ENCODE assay signal across 8 cellular contexts in the genomic region with DNA sequence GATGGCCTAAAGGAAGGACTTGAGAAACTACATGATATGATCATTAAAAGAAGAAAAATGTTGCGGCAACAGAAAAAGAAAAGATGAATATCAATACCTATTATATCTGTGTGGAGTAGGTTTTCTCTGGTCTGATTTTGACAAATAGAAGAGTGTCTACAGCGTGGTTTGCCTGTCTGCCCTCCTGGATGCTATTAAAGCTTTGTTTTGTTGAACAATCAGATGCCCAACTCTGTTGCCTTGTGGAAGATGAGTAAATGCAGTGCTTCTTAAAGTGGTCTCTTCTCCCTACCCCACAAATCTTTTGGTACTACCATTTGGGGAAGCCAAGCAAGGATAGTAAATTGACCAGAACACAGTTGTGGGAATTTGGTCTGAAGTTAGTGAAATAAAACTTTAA. TPM values are rescaled to one million over a fixed set of nuclear protein-coding genes. Genes with fewer than 3 reads are reported as not detected.
A peak's percentile ranks its signal among the peaks of the same experiment; 100 is the strongest.
DNase-seq lines count a peak whose midpoint lies in the region; TF ChIP-seq lines count a peak whose summit lies in the region.
"Not testable (repeated sequence)": the region's sequence is repeated elsewhere in the genome, so short reads cannot be mapped to it uniquely, and the experiment has no call there.

No MANE protein-coding gene starts in this region.

- H3K4me2 ChIP-seq in mammary epithelial cell (ENCODE audit: insufficient read depth, low read depth, low read length) = peak overlapping the region; percentile 93
- peak overlapping the region; percentile 92 for H3K4me2 ChIP-seq in skeletal muscle satellite cell (ENCODE audit: low read length)

- H3K4me1 ChIP-seq in A673 (ENCODE audit: insufficient read depth, low read length, poor library complexity, severe bottlenecking) (peaks cover 11% of the 10 kb centered on the region), esophagus muscularis mucosa (peaks cover 0 to 48% (median 30%) of the 10 kb centered on the region in 4 donors)
- H3K4me1 ChIP-seq in HUES6 (ENCODE audit: control insufficient read depth, insufficient read depth, low read length); mammary epithelial cell (ENCODE audit: insufficient read depth, low read length); skeletal muscle satellite cell (ENCODE audit: control insufficient read depth, insufficient read depth, low read length): not testable (repeated sequence)

- not testable (repeated sequence) for DNase-seq in A673 (ENCODE audit: low spot score); activated CD4-positive, alpha-beta T cell treated with anti-CD3 and anti-CD28 coated beads, Interleukin-2, amount 10 ng/mL, durations not matched to agents 24 days and 14 days; mammary epithelial cell; esophagus muscularis mucosa (ENCODE audit: extremely low spot score)

- peak overlapping the region; percentile 25 for H3K4me3 ChIP-seq in A673 (ENCODE audit: low read depth, low read length, poor library complexity, severe bottlenecking)
- H3K4me3 ChIP-seq in HUES6 (ENCODE audit: low read depth, low read length) = peak overlapping the region; percentile 76
- peak overlapping the region; percentile 58 to 82 (median 63) for H3K4me3 ChIP-seq in mammary epithelial cell (replicated peaks in 1 of 3; ENCODE audit: insufficient read depth in 1 of 3, low read depth in 2 of 3, low read length in 3 of 3)
- H3K4me3 ChIP-seq in esophagus muscularis mucosa = peak overlapping the region; percentile 88 to 97 (median 93)
- H3K4me3 ChIP-seq in iPS-18c (ENCODE audit: insufficient read depth, low read depth, low read length) = peak overlapping the region; percentile 53
- H3K4me3 ChIP-seq in skeletal muscle satellite cell (ENCODE audit: low read length) = peak overlapping the region; percentile 77

- intact Hi-C loops in A673 (cut with micrococcal nuclease; ENCODE audit: unreplicated experiment) = loop anchor here (5.0 to 10.0 kb wide), 4 partner anchors 39 to 426 kb away; no protein-coding TSS in a partner anchor
- intact Hi-C loops in activated CD4-positive, alpha-beta T cell treated with anti-CD3 and anti-CD28 coated beads, Interleukin-2, amount 10 ng/mL, durations not matched to agents 24 days and 14 days (cut with micrococcal nuclease) = loop anchor here (5.0 to 10.0 kb wide), 3 partner anchors 196 to 431 kb away; a partner anchor contains a TSS
- intact Hi-C loops in mammary epithelial cell (cut with micrococcal nuclease) = loop anchor here (5.0 kb wide), 3 partner anchors 204 to 489 kb away; no protein-coding TSS in a partner anchor
- intact Hi-C loops in esophagus muscularis mucosa (cut with DNase I) = loop anchor here (5.0 kb wide), 1 partner anchor 574 kb away; no protein-coding TSS in a partner anchor

- in situ Hi-C loops in mammary epithelial cell (cut with MboI; ENCODE audit: low sequenced_read_pairs in 2 of 2) = loop anchor here (10.0 to 25.0 kb wide), 4 partner anchors 236 to 574 kb away; no protein-coding TSS in a partner anchor

- H3K9me3 Mint-ChIP-seq in activated CD4-positive, alpha-beta T cell treated with anti-CD3 and anti-CD28 coated beads, Interleukin-2, amount 10 ng/mL, durations not matched to agents 24 days and 14 days; nephron: not testable (repeated sequence)

- dilution Hi-C loops in mammary epithelial cell (cut with HindIII; ENCODE audit: low sequenced_read_pairs) = not testable (repeated sequence)

- H3K4me3 Mint-ChIP-seq in activated CD4-positive, alpha-beta T cell treated with anti-CD3 and anti-CD28 coated beads, Interleukin-2, amount 10 ng/mL, durations not matched to agents 24 days and 14 days = peak overlapping the region; percentile 91
- H3K4me3 Mint-ChIP-seq in nephron = peak overlapping the region; percentile 89 to 98 (median 95)

- TF ChIP-seq POLR2A in esophagus muscularis mucosa (IDR thresholded peaks at IDR 0.05; ENCODE audit: low read depth) = not testable (repeated sequence)

- not testable (repeated sequence) for H3K9me3 ChIP-seq in A673 (ENCODE audit: low read depth, low read length, poor library complexity, severe bottlenecking); HUES6 (ENCODE audit: control insufficient read depth, insufficient read depth, low read depth, low read length); mammary epithelial cell (replicated peaks; ENCODE audit: insufficient read depth, low read length); esophagus muscularis mucosa; iPS-18c (ENCODE audit: control insufficient read depth, insufficient read depth, low read length); skeletal muscle satellite cell (replicated peaks; ENCODE audit: low read length)

- not testable (repeated sequence) for H3K27me3 ChIP-seq in A673 (replicated peaks; ENCODE audit: insufficient read depth, low read depth, low read length, poor library complexity); HUES6 (ENCODE audit: control insufficient read depth, insufficient read depth, low read length); mammary epithelial cell (ENCODE audit: insufficient read depth, low read length); esophagus muscularis mucosa; skeletal muscle satellite cell (ENCODE audit: control insufficient read depth, insufficient read depth, low read length)

- not testable (repeated sequence) for H4K20me1 ChIP-seq in mammary epithelial cell (ENCODE audit: insufficient read depth, low read length)

- H3K27ac ChIP-seq in A673 (ENCODE audit: low read depth, low read length, poor library complexity, severe bottlenecking); HUES6 (ENCODE audit: low read depth, low read length); esophagus muscularis mucosa (replicated peaks in 1 of 4): not testable (repeated sequence)
- H3K27ac ChIP-seq in mammary epithelial cell (ENCODE audit: insufficient read depth, low read depth, low read length) = peak overlapping the region; percentile 37

- not testable (repeated sequence) for H2AFZ ChIP-seq in mammary epithelial cell (ENCODE audit: low read depth, low read length)

- not testable (repeated sequence) for H3K36me3 Mint-ChIP-seq in activated CD4-positive, alpha-beta T cell treated with anti-CD3 and anti-CD28 coated beads, Interleukin-2, amount 10 ng/mL, durations not matched to agents 24 days and 14 days (ENCODE audit: low read depth); nephron (ENCODE audit: low read depth)

- peaks cover 30% of the 10 kb centered on the region for H3K4me1 Mint-ChIP-seq in activated CD4-positive, alpha-beta T cell treated with anti-CD3 and anti-CD28 coated beads, Interleukin-2, amount 10 ng/mL, durations not matched to agents 24 days and 14 days
- peaks cover 28% of the 10 kb centered on the region for H3K4me1 Mint-ChIP-seq in nephron

- H3K27ac Mint-ChIP-seq in activated CD4-positive, alpha-beta T cell treated with anti-CD3 and anti-CD28 coated beads, Interleukin-2, amount 10 ng/mL, durations not matched to agents 24 days and 14 days = not testable (repeated sequence)
- peak overlapping the region in 1 of 3 experiments; percentile 78 for H3K27ac Mint-ChIP-seq in nephron

- CTCF ChIA-PET in A673 (lab: Charles Lee); mammary epithelial cell (lab: Charles Lee; ENCODE audit: low non-redundant PET): not testable (repeated sequence)

- WGBS in mammary epithelial cell (ENCODE audit: low coverage, missing lambda C conversion rate) = 0% methylated on average over 2 of the region's 2 CpGs
- 67% methylated on average over 2 of the region's 2 CpGs for WGBS in esophagus muscularis mucosa

- H3K27me3 Mint-ChIP-seq in activated CD4-positive, alpha-beta T cell treated with anti-CD3 and anti-CD28 coated beads, Interleukin-2, amount 10 ng/mL, durations not matched to agents 24 days and 14 days; nephron (ENCODE audit: low read depth): not testable (repeated sequence)

- not testable (repeated sequence) for TF ChIP-seq EP300 in esophagus muscularis mucosa (IDR thresholded peaks at IDR 0.05)

- not testable (repeated sequence) for H3K36me3 ChIP-seq in A673 (ENCODE audit: insufficient read depth, low read length, poor library complexity, severe bottlenecking); HUES6 (ENCODE audit: control insufficient read depth, insufficient read depth, low read length); mammary epithelial cell (ENCODE audit: insufficient read depth, low read length); esophagus muscularis mucosa; skeletal muscle satellite cell (ENCODE audit: insufficient read depth, low read length)

- not testable (repeated sequence) for BruUV-seq in A673 (replicated peaks; lab: Mats Ljungman, UMichigan); mammary epithelial cell (replicated peaks; lab: Mats Ljungman, UMichigan)

- not testable (repeated sequence) for TF ChIP-seq CTCF in A673 (conservative IDR thresholded peaks at IDR 0.05; ENCODE audit: low read depth, low read length); mammary epithelial cell (conservative IDR thresholded peaks at IDR 0.05 in 1 of 2, IDR thresholded peaks at IDR 0.05 in 1 of 2; ENCODE audit: extremely low read depth in 1 of 2, insufficient read depth in 1 of 2, low read depth in 1 of 2, low read length in 2 of 2); esophagus muscularis mucosa (IDR thresholded peaks at IDR 0.05); nephron (IDR thresholded peaks at IDR 0.05; ENCODE audit: unreplicated experiment in 3 of 3)

- H3K9ac ChIP-seq in HUES6 (ENCODE audit: low read length) = not testable (repeated sequence)
- peak overlapping the region; percentile 63 for H3K9ac ChIP-seq in mammary epithelial cell (ENCODE audit: insufficient read depth, low read length)
- peak overlapping the region; percentile 58 for H3K9ac ChIP-seq in skeletal muscle satellite cell (ENCODE audit: low read depth, low read length)

- peaks cover 62% of the 10 kb centered on the region for H3K79me2 ChIP-seq in mammary epithelial cell (ENCODE audit: insufficient read depth, low read length)

- POLR2A ChIA-PET in A673 (lab: Charles Lee; ENCODE audit: low non-redundant PET) = not testable (repeated sequence)

RNA-seq across cellular contexts. Expression of a gene that starts 1.3 kb away (rescaled TPM):
- 15.9 and 18.3 TPM in 2 replicates for total RNA-seq in A673 (2021)
- 8.9 and 11.0 TPM in 2 replicates for total RNA-seq in activated CD4-positive, alpha-beta T cell treated with anti-CD3 and anti-CD28 coated beads, Interleukin-2, amount 10 ng/mL, durations not matched to agents 24 days and 14 days
- total RNA-seq in mammary epithelial cell = 10 to 100 TPM; 24.9 to 57.3 TPM
- polyA plus RNA-seq in mammary epithelial cell = 28.5 TPM
- 13.4 TPM for polyA minus RNA-seq in mammary epithelial cell
- 10 to 100 TPM; 34.9 to 62.3 (median 52.4) TPM for total RNA-seq in esophagus muscularis mucosa
- 22.9 and 31.4 TPM in 2 replicates for total RNA-seq in skeletal muscle satellite cell (2012; rRNA removed)

Comparison
In these comparisons a context has a peak if more than half of its experiments do, and no peak if none do; other contexts are left out.
1. H3K4me3 ChIP-seq: peak in every context shown above with its lines; median percentile 93 in esophagus muscularis mucosa; 77 in skeletal muscle satellite cell; 76 in HUES6; 63 in mammary epithelial cell; 53 in iPS-18c; 25 in A673.